In the genomic region with DNA sequence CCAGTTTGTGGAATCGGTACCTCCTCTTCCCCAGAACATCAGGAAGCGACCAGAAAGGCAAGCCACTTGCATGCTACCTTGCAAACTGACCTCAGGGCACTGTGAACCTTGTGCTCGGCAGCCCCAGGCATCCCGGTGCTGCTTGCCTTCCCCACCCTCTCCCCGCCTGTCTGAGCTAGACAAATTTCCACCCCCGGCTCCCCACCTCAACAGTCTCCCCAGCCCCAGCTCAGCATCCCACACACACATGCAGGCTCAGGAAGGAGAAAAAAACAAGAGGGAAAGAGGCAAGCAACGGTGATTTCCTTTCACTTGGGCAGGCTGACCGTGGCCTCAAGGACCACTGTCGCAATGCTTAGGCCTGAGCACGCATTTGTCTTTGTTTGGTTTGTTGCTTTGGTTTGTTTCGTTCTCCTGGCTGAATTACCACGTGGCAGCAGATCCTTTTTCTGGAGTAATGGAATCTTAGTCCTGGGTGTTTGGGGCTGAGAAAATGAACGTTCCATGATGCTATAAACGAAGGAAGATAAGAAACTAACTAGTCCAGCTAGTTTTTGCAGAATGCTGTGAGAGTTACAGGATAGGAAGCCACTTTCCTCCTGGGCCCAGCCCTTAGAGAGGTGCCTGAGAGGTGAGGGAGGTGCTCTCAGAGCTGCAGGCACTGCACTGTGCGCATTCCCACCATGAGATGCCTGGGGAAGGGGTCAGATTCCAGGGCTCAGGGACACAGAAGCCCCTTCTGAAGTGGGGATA, we compare ENCODE assay signal across 1 cellular context.
A peak's percentile ranks its signal among the peaks of the same experiment; 100 is the strongest.
TF ChIP-seq lines count a peak whose summit lies in the region.

No MANE protein-coding gene starts in this region.

TF ChIP-seq in H1, 55 proteins besides CTCF, POLR2A, EP300 and RAD21:
- no peak for TF ChIP-seq NRF1 (IDR thresholded peaks at IDR 0.05; ENCODE audit: low read depth, low read length)
- TF ChIP-seq, protein P1, sequence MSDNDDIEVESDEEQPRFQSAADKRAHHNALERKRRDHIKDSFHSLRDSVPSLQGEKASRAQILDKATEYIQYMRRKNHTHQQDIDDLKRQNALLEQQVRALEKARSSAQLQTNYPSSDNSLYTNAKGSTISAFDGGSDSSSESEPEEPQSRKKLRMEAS (IDR thresholded peaks at IDR 0.05), result peak; percentile 59; the same call in 1 of the 2 replicates
